20 cellular contexts compared by ENCODE assay signal in the genomic region with DNA sequence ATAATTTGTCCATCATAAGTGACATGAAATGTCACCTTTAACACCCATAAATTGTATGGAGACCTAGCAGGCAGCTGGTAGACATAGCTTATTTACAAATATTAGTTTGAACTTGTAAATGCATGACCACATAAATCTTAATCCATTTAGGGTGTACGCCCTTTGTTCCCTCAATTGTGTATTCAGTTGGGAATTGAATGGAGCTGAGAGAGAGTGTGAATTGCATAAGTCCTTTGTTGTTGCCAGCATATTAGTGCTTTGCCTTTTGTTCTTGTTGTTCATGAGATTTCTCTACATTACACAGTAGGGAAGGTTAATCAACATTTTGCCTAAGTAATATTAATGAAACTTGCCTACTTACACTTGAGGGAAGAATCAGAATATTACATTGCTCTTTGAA.
DNase-seq lines count a peak whose midpoint lies in the region; ATAC-seq, FAIRE-seq and TF ChIP-seq lines count a peak whose summit lies in the region.
"Had no signal": no experiment of that assay in that cellular context is flagged by ENCODE, and none has a peak within 500 bp of the region (broad histone marks: within the 10 kb centered on the region; RNA-seq: fewer than 3 reads in every experiment).

No MANE protein-coding gene starts in this region.

- no peak overlapping the region for H3K27ac Mint-ChIP-seq in naive thymus-derived CD4-positive, alpha-beta T cell
- H3K27ac Mint-ChIP-seq: dendritic cell treated with granulocyte-macrophage colony-stimulating factor and Interleukin-4, amounts not matched to agents 40 ng/mL and 50 ng/mL, for 4 days; H9; stimulated activated naive B cell treated with anti-CD40 and anti-IgM and Interleukin-4, amounts not matched to agents 10 μg/mL and 1 μg/mL and 100 μg/mL, for 72 hours had no signal

- peak overlapping the region in 1 of 2 experiments; percentile 6; a peak in 1 of 6 replicates for H3K27ac ChIP-seq in A549
- H3K27ac ChIP-seq in naive thymus-derived CD4-positive, alpha-beta T cell (ENCODE audit: low read depth, low read length), result no peak overlapping the region
- H3K27ac ChIP-seq: neutrophil had no signal

- H3K27me3 ChIP-seq in naive thymus-derived CD4-positive, alpha-beta T cell (ENCODE audit: control insufficient read depth in 2 of 2, insufficient read depth in 2 of 2, low read length in 2 of 2), result no peaks in the 10 kb centered on the region
- H3K27me3 ChIP-seq: neutrophil had no signal

- peaks cover 47% of the 10 kb centered on the region for H3K4me1 ChIP-seq in A549
- H3K4me1 ChIP-seq in mucosa of descending colon (ENCODE audit: low read depth), result no peaks in the 10 kb centered on the region
- H3K4me1 ChIP-seq in naive thymus-derived CD4-positive, alpha-beta T cell (ENCODE audit: control insufficient read depth in 2 of 2, insufficient read depth in 2 of 2, low read length in 2 of 2), result no peaks in the 10 kb centered on the region
- H3K4me1 ChIP-seq: Caco-2 had no signal

- no peaks in the 10 kb centered on the region for H3K9me3 ChIP-seq in A549
- H3K9me3 ChIP-seq in mucosa of descending colon, result no peaks in the 10 kb centered on the region
- H3K9me3 ChIP-seq in naive thymus-derived CD4-positive, alpha-beta T cell (ENCODE audit: control insufficient read depth in 2 of 3, low read length in 3 of 3), result no peaks in the 10 kb centered on the region
- H3K9me3 ChIP-seq: Caco-2, neutrophil had no signal

- intact Hi-C loops in mucosa of descending colon (cut with DNase I, micrococcal nuclease), result no loop called here
- intact Hi-C loops in naive thymus-derived CD4-positive, alpha-beta T cell (cut with micrococcal nuclease), result no loop called here

- DNase-seq in A549 (ENCODE audit: low read depth in 1 of 2, low spot score in 1 of 2) (no peak), NCI-H1105 (lab: John Stamatoyannopoulos, UW) (peak; percentile 94), NCI-H748 (lab: John Stamatoyannopoulos, UW; ENCODE audit: unreplicated experiment) (peak; percentile 99), fibroblast of pulmonary artery (ENCODE audit: low read depth) (peak; percentile 25), mucosa of descending colon (no peak), germinal center (ENCODE audit: low spot score) (no peak)
- DNase-seq in activated CD8-positive, alpha-beta memory T cell treated with anti-CD3 and anti-CD28 coated beads, Interleukin-2, amount 50 U/mL, for 48 hours, result no peak
- DNase-seq in naive thymus-derived CD4-positive, alpha-beta T cell, result no peak
- DNase-seq: activated CD8-positive, alpha-beta memory T cell treated with anti-CD3 and anti-CD28 coated beads for 24 hours; activated gamma-delta T cell; Caco-2; H9; KBM-7; mammary epithelial cell; NCI-H187 treated with DMSO at 0.1 percent for 48 hours; PC-3; stimulated activated naive B cell treated with anti-CD40 and anti-IgM and Interleukin-4, amounts not matched to agents 10 μg/mL and 1 μg/mL and 100 μg/mL, for 72 hours had no signal

- WGBS in A549 (ENCODE audit: missing lambda C conversion rate), result 64% methylated on average over 1 of the region's 1 CpG

- no peak for FAIRE-seq in A549 (lab: Jason Lieb, UNC)
- FAIRE-seq: astrocyte had no signal

- TF ChIP-seq POLR2A in A549 (IDR thresholded peaks at IDR 0.05; ENCODE audit: low read length), result no peak

- POLR2A ChIA-PET in A549 (lab: Yijun Ruan, JAX), result no interaction called here
- POLR2A ChIA-PET in naive thymus-derived CD4-positive, alpha-beta T cell (lab: Charles Lee), result no interaction called here

- no peak overlapping the region for H3K4me3 ChIP-seq in A549
- no peak overlapping the region for H3K4me3 ChIP-seq in fibroblast of pulmonary artery (replicated peaks; ENCODE audit: low read depth, low read length)
- no peak overlapping the region for H3K4me3 ChIP-seq in mucosa of descending colon
- H3K4me3 ChIP-seq in naive thymus-derived CD4-positive, alpha-beta T cell (ENCODE audit: low read length), result no peak overlapping the region

- no peaks in the 10 kb centered on the region for H3K4me1 Mint-ChIP-seq in naive thymus-derived CD4-positive, alpha-beta T cell
- H3K4me1 Mint-ChIP-seq: stimulated activated naive B cell treated with anti-CD40 and anti-IgM and Interleukin-4, amounts not matched to agents 10 μg/mL and 1 μg/mL and 100 μg/mL, for 72 hours had no signal

- H3K4me2 ChIP-seq in A549, result peak overlapping the region; percentile 16; the same call in 1 of the 3 replicates

- no peaks in the 10 kb centered on the region for H3K36me3 Mint-ChIP-seq in naive thymus-derived CD4-positive, alpha-beta T cell
- H3K36me3 Mint-ChIP-seq: stimulated activated naive B cell treated with anti-CD40 and anti-IgM and Interleukin-4, amounts not matched to agents 10 μg/mL and 1 μg/mL and 100 μg/mL, for 72 hours had no signal

- no peak for ATAC-seq in A549
- no peak for ATAC-seq in mucosa of descending colon
- ATAC-seq in naive thymus-derived CD4-positive, alpha-beta T cell, result no peak
- ATAC-seq: PC-3; stimulated activated naive B cell treated with anti-CD40 and anti-IgM and Interleukin-4, amounts not matched to agents 10 μg/mL and 1 μg/mL and 100 μg/mL, for 72 hours had no signal

- no peak for TF ChIP-seq EP300 in A549 (IDR thresholded peaks at IDR 0.05)

- TF ChIP-seq RAD21 in A549 (conservative IDR thresholded peaks at IDR 0.05 in 1 of 2, IDR thresholded peaks at IDR 0.05 in 1 of 2), result no peak

- no peaks in the 10 kb centered on the region for H3K36me3 ChIP-seq in mucosa of descending colon (ENCODE audit: low read depth)
- no peaks in the 10 kb centered on the region for H3K36me3 ChIP-seq in naive thymus-derived CD4-positive, alpha-beta T cell (ENCODE audit: control insufficient read depth in 2 of 3, insufficient read depth in 3 of 3, low read length in 3 of 3)
- H3K36me3 ChIP-seq: neutrophil had no signal

- peaks cover 0 to 4% (median 0%) of the 10 kb centered on the region in 11 donors for H3K9me3 Mint-ChIP-seq in naive thymus-derived CD4-positive, alpha-beta T cell
- H3K9me3 Mint-ChIP-seq: dendritic cell treated with granulocyte-macrophage colony-stimulating factor and Interleukin-4, amounts not matched to agents 40 ng/mL and 50 ng/mL, for 4 days; H9; stimulated activated naive B cell treated with anti-CD40 and anti-IgM and Interleukin-4, amounts not matched to agents 10 μg/mL and 1 μg/mL and 100 μg/mL, for 72 hours had no signal

- no peak for TF ChIP-seq CTCF in A549 (IDR thresholded peaks at IDR 0.05)
- no peak for TF ChIP-seq CTCF in fibroblast of pulmonary artery (IDR thresholded peaks at IDR 0.05; ENCODE audit: low read length, missing control alignments)
- no peak for TF ChIP-seq CTCF in mucosa of descending colon (IDR thresholded peaks at IDR 0.05)

- H3K27me3 Mint-ChIP-seq in naive thymus-derived CD4-positive, alpha-beta T cell, result no peaks in the 10 kb centered on the region
- H3K27me3 Mint-ChIP-seq: dendritic cell treated with granulocyte-macrophage colony-stimulating factor and Interleukin-4, amounts not matched to agents 40 ng/mL and 50 ng/mL, for 4 days; stimulated activated naive B cell treated with anti-CD40 and anti-IgM and Interleukin-4, amounts not matched to agents 10 μg/mL and 1 μg/mL and 100 μg/mL, for 72 hours had no signal

- H3K4me3 Mint-ChIP-seq in naive thymus-derived CD4-positive, alpha-beta T cell, result no peak overlapping the region
- H3K4me3 Mint-ChIP-seq: dendritic cell treated with granulocyte-macrophage colony-stimulating factor and Interleukin-4, amounts not matched to agents 40 ng/mL and 50 ng/mL, for 4 days; H9; stimulated activated naive B cell treated with anti-CD40 and anti-IgM and Interleukin-4, amounts not matched to agents 10 μg/mL and 1 μg/mL and 100 μg/mL, for 72 hours had no signal

- CTCF ChIA-PET in A549 (lab: Yijun Ruan, JAX), result interaction anchor here (0.5 kb wide), 1 partner anchor 439 kb away, joined by 5 read pairs; no protein-coding TSS in a partner anchor
- CTCF ChIA-PET in naive thymus-derived CD4-positive, alpha-beta T cell (lab: Charles Lee), result no interaction called here

TF ChIP-seq in A549, 52 proteins besides CTCF, POLR2A, EP300 and RAD21:
- TF ChIP-seq TFCP2L1 (CRISPR knock-in tag; IDR thresholded peaks at IDR 0.05) (no peak), CEBPB (IDR thresholded peaks at IDR 0.05) (0 out of 4 replicates have a peak, but pooled peaks of 1 of the 2 experiments have one; percentile 26)

Comparison
In these comparisons a context has a peak if more than half of its experiments do, and no peak if none do; other contexts are left out.
1. DNase-seq: peak in NCI-H1105 (single experiment), NCI-H748 (single experiment) and fibroblast of pulmonary artery (single experiment); none in A549 (0 of 2), mucosa of descending colon (0 of 3), germinal center (single experiment), activated CD8-positive, alpha-beta memory T cell treated with anti-CD3 and anti-CD28 coated beads, Interleukin-2, amount 50 U/mL, for 48 hours (single experiment) and naive thymus-derived CD4-positive, alpha-beta T cell (0 of 9).